Comparison of ENCODE assay signal across 1 cellular context in genomic region chr14:70237710-70238109, GRCh38.
TF ChIP-seq lines count a peak whose summit lies in the region.

No MANE protein-coding gene starts in this region.

TF ChIP-seq in K562, 482 proteins besides CTCF, POLR2A, EP300 and RAD21 (continued from another document and continues in another):
- no peak for TF ChIP-seq ZNF592 (IDR thresholded peaks at IDR 0.05)
- TF ChIP-seq ZNF316 (IDR thresholded peaks at IDR 0.05), result peak; percentile 72
- TF ChIP-seq ZNF197 (CRISPR knock-in tag; IDR thresholded peaks at IDR 0.05; ENCODE audit: low read depth), result no peak
- TF ChIP-seq EHMT2 (IDR thresholded peaks at IDR 0.05), result peak; percentile 77
- no peak for TF ChIP-seq ZNF23 (CRISPR knock-in tag; IDR thresholded peaks at IDR 0.05)
- TF ChIP-seq SPI1 (IDR thresholded peaks at IDR 0.05; ENCODE audit: borderline replicate concordance, low read depth, low read length), result no peak
- 0 out of 2 replicates have a peak, but pooled peaks have one; percentile 59 for TF ChIP-seq CBFB (CRISPR knock-in tag; IDR thresholded peaks at IDR 0.05)
- peak; percentile 63 for TF ChIP-seq PKNOX1 (IDR thresholded peaks at IDR 0.05)
- TF ChIP-seq HDAC8 (tag; IDR thresholded peaks at IDR 0.05), result no peak
- no peak for TF ChIP-seq XRCC3 (IDR thresholded peaks at IDR 0.05)
- no peak for TF ChIP-seq HMG20A (CRISPR knock-in tag; conservative IDR thresholded peaks at IDR 0.05)
- peak; percentile 25; the same call in 1 of the 2 replicates for TF ChIP-seq ZNF239 (CRISPR knock-in tag; IDR thresholded peaks at IDR 0.05)
- TF ChIP-seq, protein P1, sequence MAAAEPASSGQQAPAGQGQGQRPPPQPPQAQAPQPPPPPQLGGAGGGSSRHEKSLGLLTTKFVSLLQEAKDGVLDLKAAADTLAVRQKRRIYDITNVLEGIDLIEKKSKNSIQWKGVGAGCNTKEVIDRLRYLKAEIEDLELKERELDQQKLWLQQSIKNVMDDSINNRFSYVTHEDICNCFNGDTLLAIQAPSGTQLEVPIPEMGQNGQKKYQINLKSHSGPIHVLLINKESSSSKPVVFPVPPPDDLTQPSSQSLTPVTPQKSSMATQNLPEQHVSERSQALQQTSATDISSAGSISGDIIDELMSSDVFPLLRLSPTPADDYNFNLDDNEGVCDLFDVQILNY (CRISPR knock-in tag; IDR thresholded peaks at IDR 0.05), result no peak
- TF ChIP-seq ZNF24 (IDR thresholded peaks at IDR 0.05), result peak; percentile 81
- peak; percentile 37 for TF ChIP-seq L3MBTL2 (IDR thresholded peaks at IDR 0.05)
- TF ChIP-seq ZFPM2 (CRISPR knock-in tag; IDR thresholded peaks at IDR 0.05), result no peak
- TF ChIP-seq HNRNPUL1 (IDR thresholded peaks at IDR 0.05; ENCODE audit: low read length), result no peak
- TF ChIP-seq NFXL1 (CRISPR knock-in tag; IDR thresholded peaks at IDR 0.05), result no peak
- no peak for TF ChIP-seq ILK (tag; IDR thresholded peaks at IDR 0.05; ENCODE audit: borderline replicate concordance, low read depth)
- peak; percentile 84 for TF ChIP-seq CXXC5 (CRISPR knock-in tag; IDR thresholded peaks at IDR 0.05)
- TF ChIP-seq NR2C1 (IDR thresholded peaks at IDR 0.05), result no peak
- peak; percentile 65; the same call in 1 of the 2 replicates for TF ChIP-seq NR2C1 (tag; IDR thresholded peaks at IDR 0.05)
- peak; percentile 59 for TF ChIP-seq CREB1 (IDR thresholded peaks at IDR 0.05)
- no peak for TF ChIP-seq CREB1 (CRISPR knock-in tag; IDR thresholded peaks at IDR 0.05)
- TF ChIP-seq IFI16 (CRISPR knock-in tag; IDR thresholded peaks at IDR 0.05), result no peak
- TF ChIP-seq CHD1 (IDR thresholded peaks at IDR 0.05; ENCODE audit: low read length), result no peak
- TF ChIP-seq, protein P2, sequence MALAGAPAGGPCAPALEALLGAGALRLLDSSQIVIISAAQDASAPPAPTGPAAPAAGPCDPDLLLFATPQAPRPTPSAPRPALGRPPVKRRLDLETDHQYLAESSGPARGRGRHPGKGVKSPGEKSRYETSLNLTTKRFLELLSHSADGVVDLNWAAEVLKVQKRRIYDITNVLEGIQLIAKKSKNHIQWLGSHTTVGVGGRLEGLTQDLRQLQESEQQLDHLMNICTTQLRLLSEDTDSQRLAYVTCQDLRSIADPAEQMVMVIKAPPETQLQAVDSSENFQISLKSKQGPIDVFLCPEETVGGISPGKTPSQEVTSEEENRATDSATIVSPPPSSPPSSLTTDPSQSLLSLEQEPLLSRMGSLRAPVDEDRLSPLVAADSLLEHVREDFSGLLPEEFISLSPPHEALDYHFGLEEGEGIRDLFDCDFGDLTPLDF (CRISPR knock-in tag; IDR thresholded peaks at IDR 0.05), result no peak
- TF ChIP-seq KLF1 (tag; IDR thresholded peaks at IDR 0.05), result no peak
- no peak for TF ChIP-seq TEAD2 (tag; IDR thresholded peaks at IDR 0.05)
- TF ChIP-seq TBP (optimal IDR thresholded peaks at IDR 0.05; ENCODE audit: low read depth, low read length), result no peak
- no peak for TF ChIP-seq ZBTB26 (CRISPR knock-in tag; IDR thresholded peaks at IDR 0.05)
- TF ChIP-seq, protein P3, sequence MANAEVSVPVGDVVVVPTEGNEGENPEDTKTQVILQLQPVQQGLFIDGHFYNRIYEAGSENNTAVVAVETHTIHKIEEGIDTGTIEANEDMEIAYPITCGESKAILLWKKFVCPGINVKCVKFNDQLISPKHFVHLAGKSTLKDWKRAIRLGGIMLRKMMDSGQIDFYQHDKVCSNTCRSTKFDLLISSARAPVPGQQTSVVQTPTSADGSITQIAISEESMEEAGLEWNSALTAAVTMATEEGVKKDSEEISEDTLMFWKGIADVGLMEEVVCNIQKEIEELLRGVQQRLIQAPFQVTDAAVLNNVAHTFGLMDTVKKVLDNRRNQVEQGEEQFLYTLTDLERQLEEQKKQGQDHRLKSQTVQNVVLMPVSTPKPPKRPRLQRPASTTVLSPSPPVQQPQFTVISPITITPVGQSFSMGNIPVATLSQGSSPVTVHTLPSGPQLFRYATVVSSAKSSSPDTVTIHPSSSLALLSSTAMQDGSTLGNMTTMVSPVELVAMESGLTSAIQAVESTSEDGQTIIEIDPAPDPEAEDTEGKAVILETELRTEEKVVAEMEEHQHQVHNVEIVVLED (CRISPR knock-in tag; IDR thresholded peaks at IDR 0.05), result no peak
- TF ChIP-seq ZNF444 (CRISPR knock-in tag; IDR thresholded peaks at IDR 0.05), result no peak
- TF ChIP-seq FOXA3 (CRISPR knock-in tag; conservative IDR thresholded peaks at IDR 0.05 in 1 of 2, IDR thresholded peaks at IDR 0.05 in 1 of 2), result no peak
- no peak for TF ChIP-seq SREBF1 (IDR thresholded peaks at IDR 0.05; ENCODE audit: borderline replicate concordance, low read depth, low read length)
- 0 out of 2 replicates have a peak, but pooled peaks have one; percentile 28 for TF ChIP-seq GATAD2A (IDR thresholded peaks at IDR 0.05)
- TF ChIP-seq ESRRB (CRISPR knock-in tag; IDR thresholded peaks at IDR 0.05; ENCODE audit: borderline replicate concordance), result no peak
- TF ChIP-seq JUNB (CRISPR knock-in tag; conservative IDR thresholded peaks at IDR 0.05), result no peak
- TF ChIP-seq KLF10 (CRISPR knock-in tag; IDR thresholded peaks at IDR 0.05), result no peak
- TF ChIP-seq PHTF2 (CRISPR knock-in tag; IDR thresholded peaks at IDR 0.05), result no peak
- TF ChIP-seq, protein P4, sequence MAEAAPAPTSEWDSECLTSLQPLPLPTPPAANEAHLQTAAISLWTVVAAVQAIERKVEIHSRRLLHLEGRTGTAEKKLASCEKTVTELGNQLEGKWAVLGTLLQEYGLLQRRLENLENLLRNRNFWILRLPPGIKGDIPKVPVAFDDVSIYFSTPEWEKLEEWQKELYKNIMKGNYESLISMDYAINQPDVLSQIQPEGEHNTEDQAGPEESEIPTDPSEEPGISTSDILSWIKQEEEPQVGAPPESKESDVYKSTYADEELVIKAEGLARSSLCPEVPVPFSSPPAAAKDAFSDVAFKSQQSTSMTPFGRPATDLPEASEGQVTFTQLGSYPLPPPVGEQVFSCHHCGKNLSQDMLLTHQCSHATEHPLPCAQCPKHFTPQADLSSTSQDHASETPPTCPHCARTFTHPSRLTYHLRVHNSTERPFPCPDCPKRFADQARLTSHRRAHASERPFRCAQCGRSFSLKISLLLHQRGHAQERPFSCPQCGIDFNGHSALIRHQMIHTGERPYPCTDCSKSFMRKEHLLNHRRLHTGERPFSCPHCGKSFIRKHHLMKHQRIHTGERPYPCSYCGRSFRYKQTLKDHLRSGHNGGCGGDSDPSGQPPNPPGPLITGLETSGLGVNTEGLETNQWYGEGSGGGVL (CRISPR knock-in tag; IDR thresholded peaks at IDR 0.05), result no peak
- no peak for TF ChIP-seq HDGF (IDR thresholded peaks at IDR 0.05)
- TF ChIP-seq, protein P5, sequence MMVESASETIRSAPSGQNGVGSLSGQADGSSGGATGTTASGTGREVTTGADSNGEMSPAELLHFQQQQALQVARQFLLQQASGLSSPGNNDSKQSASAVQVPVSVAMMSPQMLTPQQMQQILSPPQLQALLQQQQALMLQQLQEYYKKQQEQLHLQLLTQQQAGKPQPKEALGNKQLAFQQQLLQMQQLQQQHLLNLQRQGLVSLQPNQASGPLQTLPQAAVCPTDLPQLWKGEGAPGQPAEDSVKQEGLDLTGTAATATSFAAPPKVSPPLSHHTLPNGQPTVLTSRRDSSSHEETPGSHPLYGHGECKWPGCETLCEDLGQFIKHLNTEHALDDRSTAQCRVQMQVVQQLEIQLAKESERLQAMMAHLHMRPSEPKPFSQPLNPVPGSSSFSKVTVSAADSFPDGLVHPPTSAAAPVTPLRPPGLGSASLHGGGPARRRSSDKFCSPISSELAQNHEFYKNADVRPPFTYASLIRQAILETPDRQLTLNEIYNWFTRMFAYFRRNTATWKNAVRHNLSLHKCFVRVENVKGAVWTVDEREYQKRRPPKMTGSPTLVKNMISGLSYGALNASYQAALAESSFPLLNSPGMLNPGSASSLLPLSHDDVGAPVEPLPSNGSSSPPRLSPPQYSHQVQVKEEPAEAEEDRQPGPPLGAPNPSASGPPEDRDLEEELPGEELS (CRISPR knock-in tag; IDR thresholded peaks at IDR 0.05; ENCODE audit: borderline replicate concordance), result no peak
- TF ChIP-seq ZNF3 (CRISPR knock-in tag; IDR thresholded peaks at IDR 0.05), result no peak
- TF ChIP-seq MCM2 (IDR thresholded peaks at IDR 0.05; ENCODE audit: low read depth), result no peak
- no peak for TF ChIP-seq FOS (IDR thresholded peaks at IDR 0.05; ENCODE audit: extremely low read depth, insufficient read length)
- no peak for TF ChIP-seq ELK1 (CRISPR knock-in tag; IDR thresholded peaks at IDR 0.05)
- peak; percentile 87 to 91; a peak in 3 of 4 replicates for TF ChIP-seq TEAD1 (CRISPR knock-in tag; IDR thresholded peaks at IDR 0.05)
- no peak for TF ChIP-seq ELF4 (CRISPR knock-in tag; IDR thresholded peaks at IDR 0.05)
- TF ChIP-seq RFX1 (IDR thresholded peaks at IDR 0.05), result no peak
- no peak for TF ChIP-seq FOXJ3 (CRISPR knock-in tag; IDR thresholded peaks at IDR 0.05)
- no peak for TF ChIP-seq CHD2 (IDR thresholded peaks at IDR 0.05; ENCODE audit: low read depth, low read length)
- no peak for TF ChIP-seq ZNF717 (CRISPR knock-in tag; IDR thresholded peaks at IDR 0.05)
- peak; percentile 77; the same call in 1 of the 2 replicates for TF ChIP-seq NBN (IDR thresholded peaks at IDR 0.05; ENCODE audit: low read depth)
- no peak; the same call in 1 of the 2 replicates for TF ChIP-seq SMAD3 (CRISPR knock-in tag; conservative IDR thresholded peaks at IDR 0.05)
- no peak for TF ChIP-seq NR2C2 (CRISPR knock-in tag; IDR thresholded peaks at IDR 0.05)
- peak; percentile 58; the same call in 1 of the 2 replicates for TF ChIP-seq NR2C2 (tag; IDR thresholded peaks at IDR 0.05)
- peak; percentile 96 for TF ChIP-seq SMARCC2 (IDR thresholded peaks at IDR 0.05; ENCODE audit: low read depth)
- TF ChIP-seq ZNF212 (CRISPR knock-in tag; IDR thresholded peaks at IDR 0.05), result no peak
- no peak for TF ChIP-seq ZFP36 (IDR thresholded peaks at IDR 0.05; ENCODE audit: low read depth, low read length, partially characterized antibody)
- TF ChIP-seq DDX20 (tag; IDR thresholded peaks at IDR 0.05; ENCODE audit: low read depth), result no peak
- no peak for TF ChIP-seq HNRNPK (IDR thresholded peaks at IDR 0.05; ENCODE audit: low read depth, low read length, poor library complexity, severe bottlenecking)
- TF ChIP-seq SUPT5H (IDR thresholded peaks at IDR 0.05), result no peak
- peak; percentile 76; the same call in 1 of the 2 replicates for TF ChIP-seq EZH2 (IDR thresholded peaks at IDR 0.05; ENCODE audit: borderline replicate concordance, low read depth, low read length)
- TF ChIP-seq ASH1L (IDR thresholded peaks at IDR 0.05; ENCODE audit: borderline replicate concordance, low read depth, partially characterized antibody), result no peak
- no peak for TF ChIP-seq ZBTB7A (IDR thresholded peaks at IDR 0.05; ENCODE audit: borderline replicate concordance, control insufficient read depth, low read depth, low read length)
- no peak for TF ChIP-seq MCM7 (IDR thresholded peaks at IDR 0.05)
- no peak for TF ChIP-seq TSC22D4 (tag; IDR thresholded peaks at IDR 0.05)
